Comparison of ENCODE assay signal across 19 cellular contexts in genomic region chr13:113794086-113794485, GRCh38.
"Had no signal": no experiment of that assay in that cellular context is flagged by ENCODE, and none has a peak within 500 bp of the region (broad histone marks: within the 10 kb centered on the region; RNA-seq: fewer than 3 reads in every experiment).

No MANE protein-coding gene starts in this region.

- DNase-seq: activated naive CD4-positive, alpha-beta T cell treated with anti-CD3 and anti-CD28 coated beads, Interleukin-2, amount 50 U/mL, for 16 hours; activated T-cell treated with anti-CD3 and anti-CD28 coated beads, Interleukin-2, amount 50 U/mL, for 4 hours; heart right ventricle; islet precursor cell; left colon; lower lobe of right lung; mesendoderm; naive B cell; retina; stimulated activated CD4-positive, alpha-beta T cell treated with anti-CD3 and anti-CD28 coated beads, Interleukin-12 subunit alpha, Interleukin-12 subunit beta, amount 100 ng/mL, for 4 hours; stimulated activated CD4-positive, alpha-beta T cell treated with anti-CD3 and anti-CD28 coated beads, Interleukin-4, amount 100 ng/mL, for 4 hours had no signal

- H3K4me1 Mint-ChIP-seq: naive B cell, neural crest cell had no signal

- H3K4me3 ChIP-seq: coronary artery, heart right ventricle, lower lobe of right lung, tibial artery had no signal

- H3K27ac ChIP-seq: coronary artery, heart right ventricle, lower lobe of right lung, tibial artery, VCaP had no signal

- H3K36me3 Mint-ChIP-seq: naive B cell had no signal

- H3K4me1 ChIP-seq: heart right ventricle, lower lobe of right lung, tibial artery had no signal

- H3K4me3 Mint-ChIP-seq: activated T-cell treated with anti-CD3 and anti-CD28 coated beads, Interleukin-2, amount 50 U/mL, for 4 hours; naive B cell; neural crest cell; stimulated activated naive CD8-positive, alpha-beta T cell treated with anti-CD3 and anti-CD28 coated beads, Interleukin-15, Interleukin-2, amounts not matched to agents 100 ng/mL and 50 ng/mL, for 24 hours had no signal

- H3K36me3 ChIP-seq: tibial artery had no signal

- H3K27me3 ChIP-seq: heart right ventricle had no signal

- H3K9me3 ChIP-seq: heart right ventricle, lower lobe of right lung, tibial artery had no signal

- H3K9me3 Mint-ChIP-seq: activated T-cell treated with anti-CD3 and anti-CD28 coated beads, Interleukin-2, amount 50 U/mL, for 4 hours; activated T-helper 2 cell treated with anti-CD3 and anti-CD28 coated beads, Interferon-gamma antibody, Interleukin-2, Interleukin-4, amounts not matched to agents 10 μg/mL and 5 μg/mL and 100 μg/mL, durations not matched to agents 14 hours and 24 hours and 36 hours; naive B cell; neural crest cell; stimulated activated naive CD8-positive, alpha-beta T cell treated with anti-CD3 and anti-CD28 coated beads, Interleukin-15, Interleukin-2, amounts not matched to agents 100 ng/mL and 50 ng/mL, for 24 hours had no signal

- H3K27ac Mint-ChIP-seq: activated T-helper 2 cell treated with anti-CD3 and anti-CD28 coated beads, Interferon-gamma antibody, Interleukin-2, Interleukin-4, amounts not matched to agents 10 μg/mL and 5 μg/mL and 100 μg/mL, durations not matched to agents 14 hours and 24 hours and 36 hours; naive B cell; progenitor cell of endocrine pancreas; stimulated activated naive CD8-positive, alpha-beta T cell treated with anti-CD3 and anti-CD28 coated beads, Interleukin-15, Interleukin-2, amounts not matched to agents 100 ng/mL and 50 ng/mL, for 24 hours had no signal

- ATAC-seq: activated T-cell treated with anti-CD3 and anti-CD28 coated beads, Interleukin-2, amount 50 U/mL, for 4 hours; SK-N-SH treated with all-trans-retinoic acid at 6 μM for 48 hours had no signal
